Comparison of ENCODE assay signal across 31 cellular contexts in genomic region chr1:197355248-197355995, GRCh38.
"Had no signal": no experiment of that assay in that cellular context is flagged by ENCODE, and none has a peak within 500 bp of the region (broad histone marks: within the 10 kb centered on the region; RNA-seq: fewer than 3 reads in every experiment).

No MANE protein-coding gene starts in this region.

- ATAC-seq: activated naive CD4-positive, alpha-beta T cell treated with anti-CD3 and anti-CD28 coated beads, Interleukin-2, amount 50 U/mL, for 72 hours; activated T-cell treated with anti-CD3 and anti-CD28 coated beads, Interleukin-2, amount 50 U/mL, for 4 hours; PC-3; SK-N-SH treated with all-trans-retinoic acid at 6 μM for 48 hours; T-cell; T-helper 17 cell had no signal

- H3K36me3 ChIP-seq: ascending aorta, Peyer's patch, SJSA1, WERI-Rb-1 had no signal

- H3K4me1 ChIP-seq: ascending aorta, Peyer's patch had no signal

- H3K4me2 ChIP-seq: KMS-11 had no signal

- H3K9me3 Mint-ChIP-seq: activated CD4-positive, alpha-beta memory T cell treated with anti-CD3 and anti-CD28 coated beads for 36 hours; activated naive CD4-positive, alpha-beta T cell treated with anti-CD3 and anti-CD28 coated beads for 36 hours; activated naive CD4-positive, alpha-beta T cell treated with anti-CD3 and anti-CD28 coated beads, Interleukin-2, amount 50 U/mL, for 72 hours; activated T-cell treated with anti-CD3 and anti-CD28 coated beads, Interleukin-2, amount 50 U/mL, for 4 hours; activated T-helper 1 cell treated with anti-CD3 and anti-CD28 coated beads, Interleukin-12 subunit alpha, Interleukin-12 subunit beta, Interleukin-2, Interleukin-4 antibody, amounts not matched to agents 30 ng/mL and 10 ng/mL and 1 ng/mL, durations not matched to agents 14 hours and 24 hours and 36 hours; T-cell had no signal

- H3K27me3 ChIP-seq: ascending aorta, Peyer's patch, SJSA1 had no signal

- H3K4me3 ChIP-seq: ascending aorta, Peyer's patch, SJSA1 had no signal

- H3K4me3 Mint-ChIP-seq: activated CD4-positive, alpha-beta memory T cell treated with anti-CD3 and anti-CD28 coated beads for 36 hours; activated naive CD4-positive, alpha-beta T cell treated with anti-CD3 and anti-CD28 coated beads for 36 hours; activated T-cell treated with anti-CD3 and anti-CD28 coated beads, Interleukin-2, amount 50 U/mL, for 4 hours; activated T-helper 1 cell treated with anti-CD3 and anti-CD28 coated beads, Interleukin-12 subunit alpha, Interleukin-12 subunit beta, Interleukin-2, Interleukin-4 antibody, amounts not matched to agents 30 ng/mL and 10 ng/mL and 1 ng/mL, durations not matched to agents 14 hours and 24 hours and 36 hours; T-cell; T-helper 17 cell had no signal

- H3K9ac ChIP-seq: KMS-11 had no signal

- H3K27ac ChIP-seq: ascending aorta, KMS-11, Peyer's patch, SJSA1, WERI-Rb-1 had no signal

- H3K27me3 Mint-ChIP-seq: activated CD4-positive, alpha-beta memory T cell treated with anti-CD3 and anti-CD28 coated beads for 36 hours; T-cell; T-helper 17 cell had no signal

- H3K9me3 ChIP-seq: ascending aorta, Peyer's patch, SJSA1 had no signal

- H3K27ac Mint-ChIP-seq: activated CD4-positive, alpha-beta memory T cell treated with anti-CD3 and anti-CD28 coated beads for 36 hours; activated naive CD4-positive, alpha-beta T cell treated with anti-CD3 and anti-CD28 coated beads for 36 hours; activated naive CD4-positive, alpha-beta T cell treated with anti-CD3 and anti-CD28 coated beads, Interleukin-2, amount 50 U/mL, for 72 hours; activated T-helper 1 cell treated with anti-CD3 and anti-CD28 coated beads, Interleukin-12 subunit alpha, Interleukin-12 subunit beta, Interleukin-2, Interleukin-4 antibody, amounts not matched to agents 30 ng/mL and 10 ng/mL and 1 ng/mL, durations not matched to agents 14 hours and 24 hours and 36 hours; T-cell; T-helper 17 cell had no signal

- H3K36me3 Mint-ChIP-seq: activated CD4-positive, alpha-beta memory T cell treated with anti-CD3 and anti-CD28 coated beads for 36 hours; activated naive CD4-positive, alpha-beta T cell treated with anti-CD3 and anti-CD28 coated beads, Interleukin-2, amount 50 U/mL, for 72 hours; T-cell had no signal

- DNase-seq: activated CD4-positive, alpha-beta memory T cell treated with anti-CD3 and anti-CD28 coated beads for 36 hours; activated CD4-positive, alpha-beta T cell treated with anti-CD3 and anti-CD28 coated beads for 1 hour; activated CD4-positive, alpha-beta T cell treated with anti-CD3 and anti-CD28 coated beads for 48 hours; activated CD4-positive, CD25-positive, alpha-beta regulatory T cell; activated CD8-positive, alpha-beta memory T cell treated with anti-CD3 and anti-CD28 coated beads, Interleukin-2, amount 50 U/mL, for 4 hours; activated gamma-delta T cell treated with Interleukin-2 at 50 U/mL for 16 hours; activated naive CD4-positive, alpha-beta T cell treated with anti-CD3 and anti-CD28 coated beads for 36 hours; activated T-cell treated with anti-CD3 and anti-CD28 coated beads for 4 hours; activated T-cell treated with anti-CD3 and anti-CD28 coated beads, Interleukin-2, amount 50 U/mL, for 4 hours; amniotic stem cell; MM.1S; MV-4-11; NCI-H1092; NCI-H1436 treated with DMSO at 0.1 percent for 48 hours; NCI-H1694 treated with DMSO at 0.1 percent for 48 hours; NCI-H2029; NCI-H345; NCI-H524 treated with DMSO at 0.1 percent for 48 hours; PC-3; Peyer's patch; RPMI8226; SHP77 treated with DMSO at 0.1 percent for 48 hours; T-cell; T-helper 17 cell; WERI-Rb-1 had no signal
